ENCODE assay signal across 7 cellular contexts in genomic region chr11:35770425-35770824, GRCh38.
DNase-seq lines count a peak whose midpoint lies in the region; TF ChIP-seq lines count a peak whose summit lies in the region.
"Not testable (repeated sequence)": the region's sequence is repeated elsewhere in the genome, so short reads cannot be mapped to it uniquely, and the experiment has no call there.

No MANE protein-coding gene starts in this region.

- H3K27ac ChIP-seq in GM23248 = peak overlapping the region; percentile 24
- H3K27ac ChIP-seq in mesenchymal stem cell (ENCODE audit: low read length, poor library complexity, severe bottlenecking) = peak overlapping the region; percentile 72

- H3K23ac ChIP-seq in mesenchymal stem cell (ENCODE audit: low read length in 2 of 2) = not testable (repeated sequence)

- not testable (repeated sequence) for H3K9ac ChIP-seq in GM23248; adipocyte (ENCODE audit: low read length); mesenchymal stem cell (ENCODE audit: low read length)

- H3K4ac ChIP-seq in mesenchymal stem cell (ENCODE audit: low read depth in 1 of 2, low read length in 2 of 2) = not testable (repeated sequence)

- not testable (repeated sequence) for H3K18ac ChIP-seq in mesenchymal stem cell (ENCODE audit: low read depth in 1 of 2, low read length in 2 of 2)

- not testable (repeated sequence) for H3F3A ChIP-seq in GM23248 (ENCODE audit: insufficient read depth)

- CTCF ChIA-PET in AG04449 (lab: Yijun Ruan, JAX) = not testable (repeated sequence)

- not testable (repeated sequence) for H3K36me3 ChIP-seq in GM23248 (ENCODE audit: low read depth); adipocyte (ENCODE audit: control insufficient read depth, insufficient read depth, low read length, severe bottlenecking); mesenchymal stem cell (ENCODE audit: control insufficient read depth in 1 of 2, insufficient read depth in 2 of 2, low read depth in 1 of 2, low read length in 2 of 2)

- not testable (repeated sequence) for H4K20me1 ChIP-seq in GM23248 (ENCODE audit: insufficient read depth)

- DNase-seq in AG04449 (ENCODE audit: low read depth, low spot score) = peak; percentile 53
- peak; percentile 64 for DNase-seq in GM23248
- DNase-seq in M059J (ENCODE audit: low read depth) = peak; percentile 74
- DNase-seq in adipocyte (ENCODE audit: low read depth) = peak; percentile 63
- DNase-seq in cardiac fibroblast (ENCODE audit: low read depth in 2 of 2) = peak; percentile 30 to 76
- DNase-seq in fibroblast of mammary gland (ENCODE audit: low read depth) = peak; percentile 65
- DNase-seq in mesenchymal stem cell = peak; percentile 74

- peaks cover 85% of the 10 kb centered on the region for H3K79me2 ChIP-seq in GM23248 (ENCODE audit: insufficient read depth)

- H2BK12ac ChIP-seq in mesenchymal stem cell (ENCODE audit: low read length in 2 of 2) = not testable (repeated sequence)

- H4K8ac ChIP-seq in mesenchymal stem cell (ENCODE audit: low read length) = not testable (repeated sequence)

- H2AFZ ChIP-seq in GM23248; mesenchymal stem cell (ENCODE audit: low read depth, low read length): not testable (repeated sequence)

- not testable (repeated sequence) for H2BK15ac ChIP-seq in mesenchymal stem cell (ENCODE audit: low read depth, poor library complexity, severe bottlenecking)

- H2BK120ac ChIP-seq in mesenchymal stem cell (ENCODE audit: low read depth, low read length) = not testable (repeated sequence)

- in situ Hi-C loops in GM23248 (cut with MboI) = not testable (repeated sequence)

- H3K4me2 ChIP-seq in GM23248 (ENCODE audit: unreplicated experiment); mesenchymal stem cell (ENCODE audit: low read length, poor library complexity, severe bottlenecking): not testable (repeated sequence)

- H2AK5ac ChIP-seq in mesenchymal stem cell (ENCODE audit: low read length, severe bottlenecking) = not testable (repeated sequence)

- H3K9me3 ChIP-seq in GM23248 (ENCODE audit: low read depth); adipocyte (ENCODE audit: control insufficient read depth, low read length); mesenchymal stem cell (ENCODE audit: control insufficient read depth, low read length): not testable (repeated sequence)

- POLR2A ChIA-PET in AG04449 (lab: Yijun Ruan, JAX) = interaction anchor here (1.0 kb wide), 1 partner anchor 11 kb away, joined by 3 read pairs; no protein-coding TSS in a partner anchor

- H3K4me3 ChIP-seq in AG04449 (ENCODE audit: low read depth, low read length); GM23248; adipocyte (ENCODE audit: low read length); cardiac fibroblast (replicated peaks in 1 of 2; ENCODE audit: low read depth in 2 of 2, low read length in 2 of 2); fibroblast of mammary gland (ENCODE audit: control insufficient read depth, low read depth, low read length); mesenchymal stem cell (ENCODE audit: insufficient read depth in 1 of 2, low read depth in 1 of 2, low read length in 2 of 2): not testable (repeated sequence)

- TF ChIP-seq CTCF in AG04449 (IDR thresholded peaks at IDR 0.05; ENCODE audit: insufficient read depth, low read length, missing control alignments); cardiac fibroblast (IDR thresholded peaks at IDR 0.05; ENCODE audit: low read depth, low read length); fibroblast of mammary gland (conservative IDR thresholded peaks at IDR 0.05; ENCODE audit: control insufficient read depth, insufficient read depth, low read depth, low read length): not testable (repeated sequence)

- H3K4me1 ChIP-seq in GM23248 (ENCODE audit: insufficient read depth); adipocyte (ENCODE audit: control insufficient read depth, insufficient read depth, low read length); mesenchymal stem cell (ENCODE audit: control insufficient read depth, insufficient read depth, low read depth, low read length): not testable (repeated sequence)

- WGBS in GM23248 (ENCODE audit: low coverage in 1 of 2, low lambda C conversion rate in 2 of 2, missing lambda C conversion rate in 2 of 2), 2 experiments = 47 to 65% methylated on average over 1 of the region's 1 CpG
- no CpG with 5 or more reads among the region's 1 CpG for WGBS in mesenchymal stem cell

- H3K14ac ChIP-seq in mesenchymal stem cell (ENCODE audit: low read length in 2 of 2) = not testable (repeated sequence)

- not testable (repeated sequence) for H3K27me3 ChIP-seq in GM23248 (replicated peaks; ENCODE audit: insufficient read depth); adipocyte (replicated peaks; ENCODE audit: control insufficient read depth, insufficient read depth, low read length); mesenchymal stem cell (ENCODE audit: control insufficient read depth in 1 of 2, insufficient read depth in 1 of 2, low read length in 2 of 2)

- H3K9me2 ChIP-seq in GM23248 (ENCODE audit: insufficient read depth) = not testable (repeated sequence)

- H2BK5ac ChIP-seq in mesenchymal stem cell (ENCODE audit: low read depth, low read length, poor library complexity, severe bottlenecking) = not testable (repeated sequence)

- H3K79me1 ChIP-seq in mesenchymal stem cell (replicated peaks; ENCODE audit: low read length, poor library complexity, severe bottlenecking) = peaks cover 30% of the 10 kb centered on the region

- not testable (repeated sequence) for H4K91ac ChIP-seq in mesenchymal stem cell (ENCODE audit: low read length)
